20 cellular contexts compared by ENCODE assay signal in genomic region chr7:32929430-32930161, GRCh38.
"Had no signal": no experiment of that assay in that cellular context is flagged by ENCODE, and none has a peak within 500 bp of the region (broad histone marks: within the 10 kb centered on the region; RNA-seq: fewer than 3 reads in every experiment).

No MANE protein-coding gene starts in this region.

- H3K36me3 ChIP-seq: neural progenitor cell had no signal

- H3K4me1 ChIP-seq: gastrocnemius medialis, neural progenitor cell, parathyroid adenoma, right lobe of liver, stomach, thyroid gland had no signal

- DNase-seq: cortex of kidney; effector memory CD8-positive, alpha-beta T cell; gastrocnemius medialis; kidney; mesenchymal stem cell; midbrain; naive thymus-derived CD4-positive, alpha-beta T cell; right lobe of liver; small intestine; stimulated activated CD4-positive, alpha-beta T cell treated with anti-CD3 and anti-CD28 coated beads, Interleukin-12 subunit alpha, Interleukin-12 subunit beta, amount 100 ng/mL, for 4 hours; stimulated activated CD4-positive, alpha-beta T cell treated with anti-CD3 and anti-CD28 coated beads, Interleukin-1b, Interleukin-23, amount 100 ng/mL, for 48 hours; stimulated activated CD4-positive, alpha-beta T cell treated with anti-CD3 and anti-CD28 coated beads, Interleukin-4, amount 100 ng/mL, for 1 hour; stimulated activated CD8-positive, alpha-beta memory T cell treated with anti-CD3 and anti-CD28 coated beads, Interleukin-4, amount 100 ng/mL, for 48 hours; stimulated activated naive CD4-positive, alpha-beta T cell treated with Interleukin-2 at 50 U/mL for 16 hours; stomach; thyroid gland; trophoblast cell had no signal

- H3K9me3 ChIP-seq: gastrocnemius medialis, right lobe of liver, stomach, thyroid gland had no signal

- ATAC-seq: effector memory CD8-positive, alpha-beta T cell; gastrocnemius medialis; left lobe of liver; naive thymus-derived CD4-positive, alpha-beta T cell; right lobe of liver had no signal

- H3K27me3 ChIP-seq: gastrocnemius medialis, right lobe of liver, stomach, thyroid gland had no signal

- H3K27ac ChIP-seq: gastrocnemius medialis, neural progenitor cell, parathyroid adenoma, right lobe of liver, stomach, thyroid gland had no signal

- H3K4me3 ChIP-seq: gastrocnemius medialis, neural progenitor cell, right lobe of liver, stomach, thyroid gland had no signal
